ENCODE assay signal across 8 cellular contexts in the genomic region with DNA sequence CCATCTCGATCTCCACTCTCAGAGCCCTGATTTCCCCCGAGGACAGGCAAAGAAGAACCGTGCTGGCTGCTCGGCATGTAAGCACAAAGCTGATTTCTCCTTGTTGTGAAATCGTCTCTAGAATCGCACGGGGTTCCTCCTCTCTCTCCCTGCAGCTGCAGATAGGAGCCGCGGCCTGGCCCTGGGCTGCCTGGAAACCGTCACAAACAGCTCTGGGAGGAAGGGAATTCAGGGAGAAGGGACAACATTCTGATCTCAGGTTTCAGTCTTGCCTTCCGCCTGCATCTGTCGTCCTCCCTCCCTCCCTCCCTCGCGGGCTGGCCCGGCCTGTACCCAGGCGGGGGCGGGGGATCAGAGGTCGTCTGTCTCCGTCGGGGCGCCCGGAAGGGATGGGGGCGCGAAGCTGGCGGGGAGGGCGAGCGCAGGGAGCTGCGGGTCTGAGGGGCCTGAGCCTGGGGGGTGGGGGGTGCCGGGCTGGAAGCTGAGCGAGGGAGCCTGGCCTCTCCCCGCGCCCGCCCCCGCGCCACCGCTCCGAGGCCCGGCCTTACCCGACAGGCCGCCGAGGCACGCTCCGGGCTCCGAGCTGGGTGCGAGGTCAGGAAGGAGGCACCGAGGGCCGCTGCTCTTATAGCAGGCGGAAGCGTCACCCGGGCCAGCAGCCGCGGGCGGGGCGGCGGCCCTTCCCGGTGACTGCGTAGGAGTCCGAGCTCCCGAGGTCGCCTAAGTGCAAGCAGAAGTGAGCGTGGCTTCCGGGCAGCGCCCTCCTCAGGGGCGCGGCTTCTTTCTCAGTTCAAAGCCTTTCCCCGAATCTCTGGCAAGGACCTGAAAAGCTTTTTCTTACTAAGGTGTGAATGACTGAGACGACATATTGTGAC. TPM values are rescaled to one million over a fixed set of nuclear protein-coding genes. Genes with fewer than 3 reads are reported as not detected.
DNase-seq lines count a peak whose midpoint lies in the region; ATAC-seq and TF ChIP-seq lines count a peak whose summit lies in the region.

TSS of gene SERPINB1 (minus strand) at position 600 of the 875 bp plus-strand sequence. CDS start 1,277 bp downstream, outside the sequence.

- peak; percentile 47 for DNase-seq in GM13977 (ENCODE audit: low spot score)
- DNase-seq in NCI-H460 (ENCODE audit: extremely low read depth, low read depth) = peak; percentile 82
- DNase-seq in activated CD4-positive, alpha-beta T cell treated with anti-CD3 and anti-CD28 coated beads for 4 hours = peak; percentile 74 to 76
- DNase-seq in colonic mucosa = peak; percentile 94
- peak; percentile 70 for DNase-seq in kidney glomerular epithelial cell (lab: John Stamatoyannopoulos, UW)
- peak; percentile 91 for DNase-seq in stimulated activated CD4-positive, alpha-beta T cell treated with anti-CD3 and anti-CD28 coated beads, Interleukin-15, amount 100 ng/mL, for 24 hours

- H3K9me3 ChIP-seq in colonic mucosa = no peaks in the 10 kb centered on the region

- H3K4me1 ChIP-seq in colonic mucosa = no peaks in the 10 kb centered on the region

- peak; percentile 71 for ATAC-seq in HG02981 (IDR thresholded peaks at IDR 0.05; ENCODE audit: unreplicated experiment)
- no peak for ATAC-seq in GM21737 (IDR thresholded peaks at IDR 0.05; ENCODE audit: unreplicated experiment)

- TF ChIP-seq CTCF in GM13977 (IDR thresholded peaks at IDR 0.05; ENCODE audit: extremely low read depth, insufficient read depth, missing control alignments) = no peak
- TF ChIP-seq CTCF in colonic mucosa (IDR thresholded peaks at IDR 0.05) = no peak

- intact Hi-C loops in colonic mucosa (cut with DNase I) = loop anchor here (5.0 kb wide), 1 partner anchor 49 kb away; no protein-coding TSS in a partner anchor

- in situ Hi-C loops in GM13977 (cut with MboI; ENCODE audit: low pct_unique_long_range_greater_than_20kb, low sequenced_read_pairs, unreplicated experiment) = loop anchor here (5.0 kb wide), 1 partner anchor 91 kb away; no protein-coding TSS in a partner anchor

- no peaks in the 10 kb centered on the region for H3K27me3 ChIP-seq in colonic mucosa

- peak within 1 kb of the TSS; percentile 92 for H3K27ac ChIP-seq in colonic mucosa

- H3K9ac ChIP-seq in colonic mucosa (ENCODE audit: low read depth in 2 of 2, low read length in 2 of 2) = peak within 1 kb of the TSS; percentile 63 to 91

- peak within 1 kb of the TSS; percentile 45 for H3K4me3 ChIP-seq in colonic mucosa

- no peaks in the 10 kb centered on the region for H3K36me3 ChIP-seq in colonic mucosa

RNA-seq across cellular contexts. Expression of gene SERPINB1, which starts in this region (rescaled TPM):
- total RNA-seq in NCI-H460 (2014; rRNA removed; shearing (Covaris generic)) = 225 and 247 TPM in 2 replicates
- 81.5 and 84.6 TPM in 2 replicates for polyA plus RNA-seq in NCI-H460 (2014; cell fraction: nucleus; rRNA removed)
- 100 to 1,000 TPM; 135 to 173 TPM for total RNA-seq in colonic mucosa
